ENCODE assay signal across 24 cellular contexts in the genomic region with DNA sequence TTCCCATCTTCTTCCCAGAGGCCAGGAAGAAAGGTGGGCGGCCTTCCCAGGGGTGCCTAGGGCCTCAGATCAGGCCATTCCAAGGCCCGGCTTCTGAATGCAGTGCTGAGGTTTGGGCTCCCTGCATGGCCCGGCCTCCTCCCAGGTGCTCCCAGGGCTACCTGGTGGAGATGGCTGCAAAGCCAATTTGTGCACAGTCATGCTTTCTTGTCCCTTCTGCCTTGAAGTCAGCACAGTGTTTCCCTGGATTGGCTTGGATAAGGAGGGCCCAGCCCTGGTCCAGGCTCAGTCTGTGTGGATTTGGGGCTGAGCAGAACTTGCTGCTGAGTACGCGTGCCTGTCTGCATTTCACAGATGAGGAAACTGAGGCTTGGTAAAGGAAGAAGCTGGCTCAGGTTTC.
A peak's percentile ranks its signal among the peaks of the same experiment; 100 is the strongest.
DNase-seq lines count a peak whose midpoint lies in the region; ATAC-seq, FAIRE-seq and TF ChIP-seq lines count a peak whose summit lies in the region.
"Had no signal": no experiment of that assay in that cellular context is flagged by ENCODE, and none has a peak within 500 bp of the region (broad histone marks: within the 10 kb centered on the region; RNA-seq: fewer than 3 reads in every experiment).

No MANE protein-coding gene starts in this region.

- no peak overlapping the region for H3K4me2 ChIP-seq in A549

- DNase-seq in A549 (ENCODE audit: low read depth in 1 of 2, low spot score in 1 of 2): no peak
- DNase-seq in CD14-positive monocyte (ENCODE audit: low spot score): no peak
- no peak for DNase-seq in T-helper 17 cell
- DNase-seq in osteocyte (ENCODE audit: extremely low spot score, unreplicated experiment): no peak
- no peak for DNase-seq in NCI-H1105 treated with DMSO at 0.1 percent for 48 hours (lab: John Stamatoyannopoulos, UW)
- no peak for DNase-seq in endothelial cell (ENCODE audit: low spot score)
- DNase-seq: CD8-positive, alpha-beta T cell; GF-D8; H7; KG1; NCI-H1092 treated with DMSO at 0.1 percent for 48 hours; NCI-H146; NCI-H2029; NCI-H2227 treated with DMSO at 0.1 percent for 48 hours; NCI-H510A; NCI-H774; NK-92 treated with Interleukin-12 subunit alpha and Interleukin-12 subunit beta, amount 100 ng/mL, for 24 hours had no signal

- peaks cover 11% of the 10 kb centered on the region; the same call in 2 of the 3 replicates for H3K4me1 ChIP-seq in A549

- H3K9me3 ChIP-seq in A549 (peaks cover 11% of the 10 kb centered on the region), T-helper 17 cell (ENCODE audit: control insufficient read depth, low read length, poor library complexity, severe bottlenecking) (no peaks in the 10 kb centered on the region)

- peak overlapping the region; percentile 33 to 51; a peak in 5 of 6 replicates for H3K27ac ChIP-seq in A549

- CTCF ChIA-PET in A549 (lab: Yijun Ruan, JAX): interaction anchor here (0.9 to 3.4 kb wide), 8 partner anchors 8 to 44 kb away, joined by 3 to 16 read pairs (median 6); no protein-coding TSS in a partner anchor

- FAIRE-seq in A549 (lab: Jason Lieb, UNC): no peak
- FAIRE-seq: A204.1, D721Med had no signal

- H3K36me3 Mint-ChIP-seq in CD14-positive monocyte: peaks cover 21 to 60% of the 10 kb centered on the region in 2 donors
- no peaks in the 10 kb centered on the region for H3K36me3 Mint-ChIP-seq in T-helper 17 cell (ENCODE audit: low read depth)
- peaks cover 2% of the 10 kb centered on the region for H3K36me3 Mint-ChIP-seq in osteocyte (ENCODE audit: unreplicated experiment)
- peaks cover 4% of the 10 kb centered on the region for H3K36me3 Mint-ChIP-seq in endothelial cell (ENCODE audit: low read depth, unreplicated experiment)
- H3K36me3 Mint-ChIP-seq: CD8-positive, alpha-beta T cell had no signal

- POLR2A ChIA-PET in A549 (lab: Yijun Ruan, JAX): no interaction called here

- intact Hi-C loops in CD14-positive monocyte (cut with micrococcal nuclease): no loop called here

- H3K27me3 Mint-ChIP-seq in CD14-positive monocyte (ENCODE audit: low read depth in 3 of 3): peaks cover 0 to 2% (median 0%) of the 10 kb centered on the region in 3 donors
- no peaks in the 10 kb centered on the region for H3K27me3 Mint-ChIP-seq in T-helper 17 cell
- no peaks in the 10 kb centered on the region for H3K27me3 Mint-ChIP-seq in osteocyte (ENCODE audit: unreplicated experiment)
- H3K27me3 Mint-ChIP-seq in endothelial cell (ENCODE audit: unreplicated experiment): peaks cover 3% of the 10 kb centered on the region
- H3K27me3 Mint-ChIP-seq: B cell had no signal

- ATAC-seq in A549: no peak
- ATAC-seq in T-helper 17 cell: no peak
- ATAC-seq in GM21360 (IDR thresholded peaks at IDR 0.05; ENCODE audit: unreplicated experiment): no peak
- no peak for ATAC-seq in GM21717 (IDR thresholded peaks at IDR 0.05; ENCODE audit: unreplicated experiment)
- ATAC-seq: CD8-positive, alpha-beta T cell; Panc1; SK-N-SH treated with all-trans-retinoic acid at 6 μM for 48 hours had no signal

- H3K4me3 Mint-ChIP-seq in CD14-positive monocyte: no peak overlapping the region
- H3K4me3 Mint-ChIP-seq in T-helper 17 cell: no peak overlapping the region
- no peak overlapping the region for H3K4me3 Mint-ChIP-seq in osteocyte (ENCODE audit: unreplicated experiment)
- H3K4me3 Mint-ChIP-seq in endothelial cell (ENCODE audit: unreplicated experiment): no peak overlapping the region
- H3K4me3 Mint-ChIP-seq: B cell; CD8-positive, alpha-beta T cell had no signal

- H3K27ac Mint-ChIP-seq in CD14-positive monocyte (peak overlapping the region in 4 of 7 donors; percentile 30 to 60 (median 54)), T-helper 17 cell (peak overlapping the region; percentile 32), osteocyte (ENCODE audit: unreplicated experiment) (peak overlapping the region; percentile 57), endothelial cell (ENCODE audit: unreplicated experiment) (no peak overlapping the region)
- H3K27ac Mint-ChIP-seq: B cell; CD8-positive, alpha-beta T cell had no signal

- no peak for TF ChIP-seq POLR2A in A549 (IDR thresholded peaks at IDR 0.05; ENCODE audit: low read length)

- TF ChIP-seq RAD21 in A549 (conservative IDR thresholded peaks at IDR 0.05 in 1 of 2, IDR thresholded peaks at IDR 0.05 in 1 of 2): no peak

- no peak overlapping the region for H3K4me3 ChIP-seq in A549

- H3K4me1 Mint-ChIP-seq in CD14-positive monocyte (peaks cover 94% of the 10 kb centered on the region), T-helper 17 cell (peaks cover 27% of the 10 kb centered on the region), osteocyte (ENCODE audit: unreplicated experiment) (peaks cover 38% of the 10 kb centered on the region), endothelial cell (ENCODE audit: unreplicated experiment) (peaks cover 25% of the 10 kb centered on the region)

- TF ChIP-seq CTCF in A549 (IDR thresholded peaks at IDR 0.05): no peak
- TF ChIP-seq CTCF in CD14-positive monocyte (IDR thresholded peaks at IDR 0.05): no peak
- no peak for TF ChIP-seq CTCF in osteocyte (IDR thresholded peaks at IDR 0.05)
- TF ChIP-seq CTCF in endothelial cell (IDR thresholded peaks at IDR 0.05; ENCODE audit: unreplicated experiment): no peak

- peaks cover 1 to 8% (median 5%) of the 10 kb centered on the region in 7 donors for H3K9me3 Mint-ChIP-seq in CD14-positive monocyte
- H3K9me3 Mint-ChIP-seq in osteocyte (ENCODE audit: unreplicated experiment): no peaks in the 10 kb centered on the region
- H3K9me3 Mint-ChIP-seq in endothelial cell (ENCODE audit: unreplicated experiment): no peaks in the 10 kb centered on the region

- WGBS in A549 (ENCODE audit: missing lambda C conversion rate): 83% methylated on average over 3 of the region's 5 CpGs

- no peak for TF ChIP-seq EP300 in A549 (IDR thresholded peaks at IDR 0.05)

TF ChIP-seq in A549, 52 proteins besides CTCF, POLR2A, EP300 and RAD21:
- TF ChIP-seq, protein P1, sequence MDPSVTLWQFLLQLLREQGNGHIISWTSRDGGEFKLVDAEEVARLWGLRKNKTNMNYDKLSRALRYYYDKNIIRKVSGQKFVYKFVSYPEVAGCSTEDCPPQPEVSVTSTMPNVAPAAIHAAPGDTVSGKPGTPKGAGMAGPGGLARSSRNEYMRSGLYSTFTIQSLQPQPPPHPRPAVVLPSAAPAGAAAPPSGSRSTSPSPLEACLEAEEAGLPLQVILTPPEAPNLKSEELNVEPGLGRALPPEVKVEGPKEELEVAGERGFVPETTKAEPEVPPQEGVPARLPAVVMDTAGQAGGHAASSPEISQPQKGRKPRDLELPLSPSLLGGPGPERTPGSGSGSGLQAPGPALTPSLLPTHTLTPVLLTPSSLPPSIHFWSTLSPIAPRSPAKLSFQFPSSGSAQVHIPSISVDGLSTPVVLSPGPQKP (IDR thresholded peaks at IDR 0.05; ENCODE audit: low read depth, low read length): no peak
- peak; percentile 80 for TF ChIP-seq MAFK (IDR thresholded peaks at IDR 0.05; ENCODE audit: partially characterized antibody)
- peak; percentile 89 for TF ChIP-seq NFE2L2 (conservative IDR thresholded peaks at IDR 0.05; ENCODE audit: low read length)
TF ChIP-seq in A549: peak in this region for 2.
